In the genomic region with DNA sequence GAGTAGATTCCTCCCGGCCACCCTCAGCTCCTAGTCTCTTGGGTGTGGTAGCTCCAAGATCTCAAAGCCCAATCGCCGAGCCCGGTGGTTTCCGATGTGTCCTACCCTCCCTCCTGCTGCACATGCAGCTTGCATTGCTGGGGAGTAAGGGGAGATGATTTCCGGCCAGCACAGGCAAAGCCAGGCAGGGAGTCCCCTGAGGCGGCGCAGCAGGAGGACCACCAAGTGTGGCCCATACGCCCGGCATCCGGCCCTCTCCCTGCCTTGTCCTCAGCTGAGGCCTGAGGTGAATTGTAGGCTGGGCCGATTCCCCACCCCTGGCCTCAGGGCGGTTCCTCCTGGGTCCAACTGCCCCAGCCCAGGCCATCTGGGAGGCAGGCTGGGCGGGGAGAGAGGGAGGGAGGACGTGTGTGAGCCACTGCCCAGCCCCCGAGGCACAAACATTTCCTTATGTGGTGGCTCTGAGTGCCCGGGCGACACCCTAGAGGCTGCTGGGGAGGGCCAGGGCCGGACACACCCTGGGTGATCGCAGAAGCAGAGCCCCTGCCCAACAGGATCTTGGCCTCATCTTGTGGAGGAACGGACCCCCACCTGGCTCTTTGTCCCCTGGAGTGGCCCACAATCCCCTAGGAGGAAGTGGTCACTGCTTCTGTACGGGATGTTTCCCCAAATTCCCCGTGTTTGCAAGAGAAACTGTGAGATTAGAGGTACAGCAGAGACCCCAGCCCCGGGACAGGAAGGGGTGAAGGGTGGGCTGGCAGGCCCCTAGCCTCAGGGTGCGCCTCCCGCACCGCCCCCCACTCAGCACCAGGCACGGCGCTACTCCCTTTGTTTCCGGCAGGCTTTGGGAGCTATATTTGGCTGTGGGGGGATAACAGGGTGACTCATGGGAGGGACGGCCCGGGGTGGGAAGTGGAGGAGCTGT, we compare ENCODE assay signal across 8 cellular contexts.
DNase-seq lines count a peak whose midpoint lies in the region; ATAC-seq and TF ChIP-seq lines count a peak whose summit lies in the region.

No MANE protein-coding gene starts in this region.

- peaks cover 14% of the 10 kb centered on the region for H3K4me1 Mint-ChIP-seq in T-helper 2 cell treated with Interferon-gamma antibody and Interleukin-4, amounts not matched to agents 5 μg/mL and 100 μg/mL, for 36 hours (ENCODE audit: low read depth)

- peak overlapping the region; percentile 36 for H3K27ac Mint-ChIP-seq in T-helper 2 cell treated with Interferon-gamma antibody and Interleukin-4, amounts not matched to agents 5 μg/mL and 100 μg/mL, for 36 hours

- in situ Hi-C loops in astrocyte of the spinal cord (cut with HindIII; ENCODE audit: low sequenced_read_pairs), result no loop called here

- no peak for DNase-seq in T-helper 2 cell treated with Interferon-gamma antibody and Interleukin-4, amounts not matched to agents 5 μg/mL and 100 μg/mL, for 36 hours (ENCODE audit: low spot score)
- DNase-seq in T-helper 2 cell, result no peak
- DNase-seq in NCI-H146 (lab: John Stamatoyannopoulos, UW), result peak; percentile 98
- peak; percentile 90 for DNase-seq in astrocyte of the spinal cord (ENCODE audit: low read depth, low spot score)
- peak; percentile 92 for DNase-seq in retina
- DNase-seq in activated CD4-positive, alpha-beta T cell treated with anti-CD3 and anti-CD28 coated beads for 1 hour, result no peak

- peaks cover 4% of the 10 kb centered on the region for H3K9me3 Mint-ChIP-seq in T-helper 2 cell treated with Interferon-gamma antibody and Interleukin-4, amounts not matched to agents 5 μg/mL and 100 μg/mL, for 36 hours

- peaks cover 5% of the 10 kb centered on the region for H3K36me3 Mint-ChIP-seq in T-helper 2 cell treated with Interferon-gamma antibody and Interleukin-4, amounts not matched to agents 5 μg/mL and 100 μg/mL, for 36 hours (ENCODE audit: low read depth)

- H3K4me3 ChIP-seq in astrocyte of the spinal cord (ENCODE audit: low read depth, low read length), result peak overlapping the region; percentile 16
- peak overlapping the region; percentile 8 for H3K4me3 ChIP-seq in iPS-11a (ENCODE audit: low read depth, low read length)

- ATAC-seq in HG02571 (IDR thresholded peaks at IDR 0.05; ENCODE audit: unreplicated experiment), result peak; percentile 49

- no peak overlapping the region for H3K4me3 Mint-ChIP-seq in T-helper 2 cell treated with Interferon-gamma antibody and Interleukin-4, amounts not matched to agents 5 μg/mL and 100 μg/mL, for 36 hours

- H3K27me3 Mint-ChIP-seq in T-helper 2 cell treated with Interferon-gamma antibody and Interleukin-4, amounts not matched to agents 5 μg/mL and 100 μg/mL, for 36 hours (ENCODE audit: low read depth), result no peaks in the 10 kb centered on the region

- no peak for TF ChIP-seq CTCF in astrocyte of the spinal cord (IDR thresholded peaks at IDR 0.05; ENCODE audit: low read depth, low read length)

Comparison
In these comparisons a context has a peak if more than half of its experiments do, and no peak if none do; other contexts are left out.
1. DNase-seq: peak in NCI-H146 (single experiment), astrocyte of the spinal cord (single experiment) and retina (single experiment); none in T-helper 2 cell treated with Interferon-gamma antibody and Interleukin-4, amounts not matched to agents 5 μg/mL and 100 μg/mL, for 36 hours (single experiment), T-helper 2 cell (0 of 5) and activated CD4-positive, alpha-beta T cell treated with anti-CD3 and anti-CD28 coated beads for 1 hour (single experiment).